1 cellular context compared by ENCODE assay signal in the genomic region with DNA sequence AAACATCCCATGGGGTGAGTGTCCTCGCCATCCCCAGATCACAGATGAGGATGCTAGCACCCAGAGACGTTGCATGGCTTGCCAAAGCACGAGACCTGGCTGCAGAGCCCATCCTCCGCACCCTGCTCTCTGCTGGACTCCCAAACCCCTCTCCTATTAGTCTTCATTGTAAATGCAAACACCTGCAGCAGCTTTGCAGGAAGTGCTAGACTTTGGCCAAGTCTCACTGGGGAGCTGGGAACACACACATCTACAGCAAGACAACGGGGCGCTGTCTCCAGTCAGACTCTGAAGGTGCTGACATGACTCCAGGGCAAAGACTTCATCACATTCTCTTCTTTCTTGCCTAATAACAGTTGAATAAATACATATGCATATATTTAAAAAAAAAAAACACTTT.
A peak's percentile ranks its signal among the peaks of the same experiment; 100 is the strongest.
TF ChIP-seq lines count a peak whose summit lies in the region.

No MANE protein-coding gene starts in this region.

TF ChIP-seq in HepG2, 621 proteins besides CTCF, POLR2A, EP300 and RAD21:
- TF ChIP-seq ZBTB38 (CRISPR knock-in tag; IDR thresholded peaks at IDR 0.05), result peak; percentile 35; the same call in 1 of the 2 replicates
- no peak for TF ChIP-seq ARNTL (CRISPR knock-in tag; IDR thresholded peaks at IDR 0.05)
- TF ChIP-seq, protein P1, sequence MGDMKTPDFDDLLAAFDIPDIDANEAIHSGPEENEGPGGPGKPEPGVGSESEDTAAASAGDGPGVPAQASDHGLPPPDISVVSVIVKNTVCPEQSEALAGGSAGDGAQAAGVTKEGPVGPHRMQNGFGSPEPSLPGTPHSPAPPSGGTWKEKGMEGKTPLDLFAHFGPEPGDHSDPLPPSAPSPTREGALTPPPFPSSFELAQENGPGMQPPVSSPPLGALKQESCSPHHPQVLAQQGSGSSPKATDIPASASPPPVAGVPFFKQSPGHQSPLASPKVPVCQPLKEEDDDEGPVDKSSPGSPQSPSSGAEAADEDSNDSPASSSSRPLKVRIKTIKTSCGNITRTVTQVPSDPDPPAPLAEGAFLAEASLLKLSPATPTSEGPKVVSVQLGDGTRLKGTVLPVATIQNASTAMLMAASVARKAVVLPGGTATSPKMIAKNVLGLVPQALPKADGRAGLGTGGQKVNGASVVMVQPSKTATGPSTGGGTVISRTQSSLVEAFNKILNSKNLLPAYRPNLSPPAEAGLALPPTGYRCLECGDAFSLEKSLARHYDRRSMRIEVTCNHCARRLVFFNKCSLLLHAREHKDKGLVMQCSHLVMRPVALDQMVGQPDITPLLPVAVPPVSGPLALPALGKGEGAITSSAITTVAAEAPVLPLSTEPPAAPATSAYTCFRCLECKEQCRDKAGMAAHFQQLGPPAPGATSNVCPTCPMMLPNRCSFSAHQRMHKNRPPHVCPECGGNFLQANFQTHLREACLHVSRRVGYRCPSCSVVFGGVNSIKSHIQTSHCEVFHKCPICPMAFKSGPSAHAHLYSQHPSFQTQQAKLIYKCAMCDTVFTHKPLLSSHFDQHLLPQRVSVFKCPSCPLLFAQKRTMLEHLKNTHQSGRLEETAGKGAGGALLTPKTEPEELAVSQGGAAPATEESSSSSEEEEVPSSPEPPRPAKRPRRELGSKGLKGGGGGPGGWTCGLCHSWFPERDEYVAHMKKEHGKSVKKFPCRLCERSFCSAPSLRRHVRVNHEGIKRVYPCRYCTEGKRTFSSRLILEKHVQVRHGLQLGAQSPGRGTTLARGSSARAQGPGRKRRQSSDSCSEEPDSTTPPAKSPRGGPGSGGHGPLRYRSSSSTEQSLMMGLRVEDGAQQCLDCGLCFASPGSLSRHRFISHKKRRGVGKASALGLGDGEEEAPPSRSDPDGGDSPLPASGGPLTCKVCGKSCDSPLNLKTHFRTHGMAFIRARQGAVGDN (CRISPR knock-in tag; IDR thresholded peaks at IDR 0.05), result peak; percentile 43
